Comparison of ENCODE assay signal across 8 cellular contexts in the genomic region with DNA sequence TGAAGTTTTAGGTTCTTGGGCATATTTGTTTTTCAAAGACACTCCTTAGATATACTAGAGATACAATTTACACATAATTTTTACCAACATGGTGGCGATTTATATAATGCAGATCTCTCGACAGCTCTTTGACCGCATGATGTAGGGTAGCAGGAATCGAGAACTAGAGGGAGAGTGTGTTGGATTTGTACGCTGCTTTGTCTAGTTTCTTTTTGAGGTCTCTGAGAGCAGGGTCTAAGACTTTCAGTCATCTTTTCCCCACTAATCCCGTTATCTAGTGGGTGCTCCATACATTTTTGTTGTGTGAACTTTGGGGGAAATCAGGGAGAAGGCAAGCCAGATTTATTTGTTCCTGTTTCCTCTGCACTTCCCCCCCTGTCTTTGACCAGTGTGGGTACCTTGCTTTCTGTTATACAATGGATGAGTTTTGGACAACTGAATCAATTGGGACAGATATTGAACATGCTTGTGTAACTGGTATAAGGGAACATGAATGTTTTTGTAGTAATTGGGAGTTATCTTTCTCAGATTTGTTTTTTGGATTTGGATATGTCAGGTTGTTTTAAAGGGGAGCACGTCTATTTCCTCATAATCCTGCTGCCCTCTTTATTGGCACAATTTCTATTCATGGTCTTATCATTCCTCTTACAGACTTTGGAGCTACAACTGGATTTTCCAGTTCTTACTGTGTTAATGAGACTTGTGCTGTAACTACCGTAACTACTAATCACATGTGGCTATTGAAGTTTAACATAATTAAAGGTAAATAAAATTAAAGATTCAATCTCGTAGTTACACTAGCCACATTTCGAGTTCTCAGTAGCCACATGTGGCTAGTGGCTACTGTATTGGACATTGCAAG. TPM values are rescaled to one million over a fixed set of nuclear protein-coding genes. Genes with fewer than 3 reads are reported as not detected.
DNase-seq lines count a peak whose midpoint lies in the region; ATAC-seq and TF ChIP-seq lines count a peak whose summit lies in the region.

No MANE protein-coding gene starts in this region.

- H3K9me3 ChIP-seq in lower lobe of right lung (no peaks in the 10 kb centered on the region), upper lobe of right lung (no peaks in the 10 kb centered on the region)

- intact Hi-C loops in lower lobe of right lung (cut with DNase I) (loop anchor here (5.0 to 10.0 kb wide), 2 partner anchors 57 to 229 kb away; no protein-coding TSS in a partner anchor), upper lobe of right lung (cut with DNase I) (no loop called here)

- H3K27me3 ChIP-seq in lower lobe of right lung (ENCODE audit: low read depth): no peaks in the 10 kb centered on the region
- H3K27me3 ChIP-seq in upper lobe of right lung: no peaks in the 10 kb centered on the region

- ATAC-seq in lower lobe of right lung: no peak
- no peak for ATAC-seq in upper lobe of right lung
- no peak for ATAC-seq in HG02610 (IDR thresholded peaks at IDR 0.05; ENCODE audit: unreplicated experiment)
- no peak for ATAC-seq in GM18858 (IDR thresholded peaks at IDR 0.05; ENCODE audit: unreplicated experiment)

- DNase-seq in ELR (ENCODE audit: low read depth) (peak; percentile 40), amniotic epithelial cell (ENCODE audit: low read depth) (peak; percentile 27), lower lobe of right lung (no peak), upper lobe of right lung (no peak), HUDEP-2 (lab: John Stamatoyannopoulos, UW; ENCODE audit: unreplicated experiment in 76 of 76) (no peak)
- DNase-seq in Jurkat, Clone E6-1 (ENCODE audit: low read depth, low spot score): no peak

- H3K36me3 ChIP-seq in lower lobe of right lung: no peaks in the 10 kb centered on the region
- no peaks in the 10 kb centered on the region for H3K36me3 ChIP-seq in upper lobe of right lung

- H3K4me1 ChIP-seq in lower lobe of right lung (peaks cover 48% of the 10 kb centered on the region), upper lobe of right lung (peaks cover 37% of the 10 kb centered on the region)

- TF ChIP-seq CTCF in lower lobe of right lung (IDR thresholded peaks at IDR 0.05): no peak
- TF ChIP-seq CTCF in upper lobe of right lung (IDR thresholded peaks at IDR 0.05): no peak

- peak overlapping the region; percentile 84 for H3K4me3 ChIP-seq in Jurkat, Clone E6-1 (ENCODE audit: low read length)
- H3K4me3 ChIP-seq in lower lobe of right lung (peak overlapping the region; percentile 85), upper lobe of right lung (peak overlapping the region; percentile 84)

- peak overlapping the region; percentile 92 for H3K27ac ChIP-seq in lower lobe of right lung
- peak overlapping the region; percentile 94 for H3K27ac ChIP-seq in upper lobe of right lung

RNA-seq across cellular contexts. Expression of a gene that starts 1.7 kb away (rescaled TPM):
- polyA plus RNA-seq in Jurkat, Clone E6-1 (2012; ENCODE audit: insufficient read depth, insufficient read length): 12.9 TPM
- 19.5 TPM for total RNA-seq in lower lobe of right lung
- total RNA-seq in upper lobe of right lung: 21.6 TPM

Comparison
In these comparisons a context has a peak if more than half of its experiments do, and no peak if none do; other contexts are left out.
1. DNase-seq: peak in ELR (single experiment) and amniotic epithelial cell (single experiment); none in Jurkat, Clone E6-1 (single experiment), lower lobe of right lung (single experiment), upper lobe of right lung (single experiment) and HUDEP-2 (0 of 76).
2. Peak in every context shown above with its lines, with median percentiles within 50 percentile points of each other: H3K4me3 ChIP-seq.